Comparison of ENCODE assay signal across 12 cellular contexts in the genomic region with DNA sequence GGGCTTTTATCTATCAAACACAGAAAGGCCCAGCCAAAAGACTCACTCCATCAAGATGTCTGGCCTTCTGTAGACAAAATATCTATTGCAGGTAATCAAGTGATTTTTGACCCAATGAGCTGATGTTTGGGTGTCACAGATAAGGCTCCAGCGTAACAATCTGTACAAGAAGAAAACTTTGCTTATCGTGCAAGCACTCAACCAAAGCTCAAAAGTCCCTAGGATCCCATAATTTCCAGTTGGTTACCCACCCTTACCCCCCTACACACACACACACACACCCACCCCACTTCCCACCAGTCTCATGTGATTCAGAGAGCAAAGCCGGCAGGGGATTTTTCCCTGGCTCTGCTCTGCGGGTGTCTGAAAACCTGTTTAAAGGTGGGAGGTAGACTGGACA. TPM values are rescaled to one million over a fixed set of nuclear protein-coding genes. Genes with fewer than 3 reads are reported as not detected.
A peak's percentile ranks its signal among the peaks of the same experiment; 100 is the strongest.
DNase-seq lines count a peak whose midpoint lies in the region; ATAC-seq and TF ChIP-seq lines count a peak whose summit lies in the region.
"Had no signal": no experiment of that assay in that cellular context is flagged by ENCODE, and none has a peak within 500 bp of the region (broad histone marks: within the 10 kb centered on the region; RNA-seq: fewer than 3 reads in every experiment).

No MANE protein-coding gene starts in this region.

- H3K9me3 ChIP-seq in CD8-positive, alpha-beta T cell (ENCODE audit: low read length), result no peaks in the 10 kb centered on the region
- H3K9me3 ChIP-seq in Panc1 (ENCODE audit: control insufficient read depth, insufficient read depth, low read depth, low read length) (no peaks in the 10 kb centered on the region), duodenal mucosa (ENCODE audit: control insufficient read depth in 1 of 2, low read length in 2 of 2) (no peaks in the 10 kb centered on the region), psoas muscle (no peaks in the 10 kb centered on the region)
- H3K9me3 ChIP-seq: right lobe of liver had no signal

- H3K4me1 ChIP-seq in CD8-positive, alpha-beta T cell (ENCODE audit: insufficient read depth, low read length), result peaks cover 36% of the 10 kb centered on the region
- H3K4me1 ChIP-seq in Panc1 (ENCODE audit: control insufficient read depth, insufficient read depth, low read length), result no peaks in the 10 kb centered on the region
- peaks cover 38 to 39% of the 10 kb centered on the region in 2 donors for H3K4me1 ChIP-seq in duodenal mucosa (ENCODE audit: control insufficient read depth in 1 of 2, insufficient read depth in 2 of 2, low read length in 2 of 2)
- peaks cover 28% of the 10 kb centered on the region for H3K4me1 ChIP-seq in psoas muscle

- peak overlapping the region; percentile 94 for H3K27ac Mint-ChIP-seq in CD8-positive, alpha-beta T cell
- no peak overlapping the region for H3K27ac Mint-ChIP-seq in mesothelial cell of epicardium

- H3K27me3 ChIP-seq in CD8-positive, alpha-beta T cell (ENCODE audit: insufficient read depth, low read length), result no peaks in the 10 kb centered on the region
- no peaks in the 10 kb centered on the region for H3K27me3 ChIP-seq in Panc1 (ENCODE audit: control insufficient read depth, insufficient read depth, low read length)
- no peaks in the 10 kb centered on the region for H3K27me3 ChIP-seq in duodenal mucosa (ENCODE audit: control insufficient read depth in 1 of 2, insufficient read depth in 2 of 2, low read length in 2 of 2)
- no peaks in the 10 kb centered on the region for H3K27me3 ChIP-seq in psoas muscle (ENCODE audit: insufficient read depth in 3 of 3, low read length in 2 of 3)
- H3K27me3 ChIP-seq: right lobe of liver had no signal

- in situ Hi-C loops in Panc1 (cut with HindIII; ENCODE audit: low pct_unique_long_range_greater_than_20kb, low sequenced_read_pairs), result no loop called here

- intact Hi-C loops in CD8-positive, alpha-beta T cell (cut with DNase I, micrococcal nuclease), result loop anchor here (5.0 to 10.0 kb wide), 4 partner anchors 94 to 1351 kb away; a partner anchor contains a TSS
- intact Hi-C loops in Panc1 (cut with micrococcal nuclease; ENCODE audit: unreplicated experiment) (no loop called here), psoas muscle (cut with DNase I) (no loop called here)

- no peaks in the 10 kb centered on the region for H3K27me3 Mint-ChIP-seq in CD8-positive, alpha-beta T cell (ENCODE audit: low read depth)
- H3K27me3 Mint-ChIP-seq in mesothelial cell of epicardium (ENCODE audit: low read depth), result no peaks in the 10 kb centered on the region

- POLR2A ChIA-PET in CD8-positive, alpha-beta T cell (lab: Charles Lee), result interaction anchor here (0.7 to 1.8 kb wide), 8 partner anchors 13 to 89 kb away, joined by 3 to 5 read pairs (median 4); no protein-coding TSS in a partner anchor
- POLR2A ChIA-PET in Panc1 (lab: Charles Lee), result interaction anchor here (0.5 kb wide), 1 partner anchor 1327 kb away, joined by 4 read pairs; no protein-coding TSS in a partner anchor

- BruUV-seq in Panc1 (replicated peaks; lab: Mats Ljungman, UMichigan), result TSS peak; percentile 24

- peak overlapping the region; percentile 99 for H3K4me3 ChIP-seq in CD8-positive, alpha-beta T cell (ENCODE audit: low read depth, low read length)
- H3K4me3 ChIP-seq in Panc1 (ENCODE audit: low read depth in 2 of 2, low read length in 2 of 2) (peak overlapping the region in 1 of 2 experiments; percentile 41; a peak in 2 of 4 replicates), duodenal mucosa (ENCODE audit: low read depth in 1 of 2, low read length in 2 of 2) (peak overlapping the region; percentile 24 to 52), psoas muscle (peak overlapping the region; percentile 94)
- H3K4me3 ChIP-seq: right lobe of liver had no signal

- WGBS in psoas muscle, 3 donors, result 70 to 78% (median 72%) methylated on average over 4 of the region's 4 CpGs

- peak overlapping the region; percentile 0 to 43 for H3K9ac ChIP-seq in duodenal mucosa (ENCODE audit: low read depth in 1 of 2, low read length in 2 of 2)
- H3K9ac ChIP-seq: KMS-11 had no signal

- no peak for ATAC-seq in CD8-positive, alpha-beta T cell
- ATAC-seq in Panc1, result no peak
- ATAC-seq in psoas muscle, result no peak
- no peak for ATAC-seq in GM21367 (IDR thresholded peaks at IDR 0.05; ENCODE audit: unreplicated experiment)
- no peak for ATAC-seq in GM18861 (IDR thresholded peaks at IDR 0.05; ENCODE audit: unreplicated experiment)
- ATAC-seq: right lobe of liver had no signal

- CTCF ChIA-PET in CD8-positive, alpha-beta T cell (lab: Charles Lee), result interaction anchor here (0.6 to 1.3 kb wide), 10 partner anchors 12 to 100 kb away, joined by 3 to 7 read pairs (median 4); no protein-coding TSS in a partner anchor
- CTCF ChIA-PET in Panc1 (lab: Charles Lee), result no interaction called here

- peak in 2 of 7 experiments; percentile 53 to 57 for DNase-seq in CD8-positive, alpha-beta T cell
- no peak for DNase-seq in Panc1 (ENCODE audit: low read depth, low spot score)
- DNase-seq in psoas muscle, result no peak
- DNase-seq in T1000 (lab: John Stamatoyannopoulos, UW), result no peak
- no peak for DNase-seq in mesothelial cell of epicardium (ENCODE audit: low spot score in 2 of 2, unreplicated experiment in 2 of 2)
- DNase-seq: NCI-H524, right lobe of liver had no signal

- H3K27ac ChIP-seq in CD8-positive, alpha-beta T cell (ENCODE audit: low read depth, low read length), result peak overlapping the region; percentile 98
- H3K27ac ChIP-seq in Panc1 (ENCODE audit: low read length) (no peak overlapping the region), duodenal mucosa (ENCODE audit: low read depth, low read length) (no peak overlapping the region), psoas muscle (no peak overlapping the region)
- H3K27ac ChIP-seq: KMS-11, right lobe of liver, VCaP had no signal

- peaks cover 36% of the 10 kb centered on the region for H3K36me3 ChIP-seq in CD8-positive, alpha-beta T cell (ENCODE audit: insufficient read depth, low read length)
- H3K36me3 ChIP-seq in Panc1 (ENCODE audit: control insufficient read depth, insufficient read depth, low read length), result no peaks in the 10 kb centered on the region
- H3K36me3 ChIP-seq in duodenal mucosa (ENCODE audit: control insufficient read depth in 1 of 2, insufficient read depth in 2 of 2, low read length in 2 of 2), result peaks cover 6 to 28% of the 10 kb centered on the region in 2 donors
- peaks cover 0 to 17% of the 10 kb centered on the region in 2 donors for H3K36me3 ChIP-seq in psoas muscle (ENCODE audit: insufficient read depth in 1 of 2, low read depth in 1 of 2)
- H3K36me3 ChIP-seq: right lobe of liver had no signal

- peaks cover 59% of the 10 kb centered on the region for H3K4me1 Mint-ChIP-seq in CD8-positive, alpha-beta T cell (ENCODE audit: low read depth)
- peaks cover 35% of the 10 kb centered on the region for H3K4me1 Mint-ChIP-seq in mesothelial cell of epicardium

- H3K36me3 Mint-ChIP-seq in CD8-positive, alpha-beta T cell, result peaks cover 87% of the 10 kb centered on the region
- H3K36me3 Mint-ChIP-seq in mesothelial cell of epicardium, result peaks cover 6% of the 10 kb centered on the region

- peak overlapping the region; percentile 94 for H3K4me3 Mint-ChIP-seq in CD8-positive, alpha-beta T cell
- H3K4me3 Mint-ChIP-seq in mesothelial cell of epicardium, result no peak overlapping the region

- TF ChIP-seq CTCF in CD8-positive, alpha-beta T cell (IDR thresholded peaks at IDR 0.05), result no peak
- TF ChIP-seq CTCF in Panc1 (IDR thresholded peaks at IDR 0.05) (no peak), psoas muscle (IDR thresholded peaks at IDR 0.05) (no peak), mesothelial cell of epicardium (IDR thresholded peaks at IDR 0.05; ENCODE audit: unreplicated experiment) (no peak)

- H3K9me3 Mint-ChIP-seq in CD8-positive, alpha-beta T cell, result no peaks in the 10 kb centered on the region
- no peaks in the 10 kb centered on the region for H3K9me3 Mint-ChIP-seq in mesothelial cell of epicardium

RNA-seq across cellular contexts. Expression of a gene that starts 5.8 kb away (rescaled TPM):
- 100 to 1,000 TPM; 504 to 516 TPM for total RNA-seq in CD8-positive, alpha-beta T cell
- total RNA-seq in Panc1 (2021; ENCODE audit: unreplicated experiment) (10.9 TPM), psoas muscle (10 to 100 TPM in 3 of 4 donors, 1 to 10 TPM in 1; 7.7 to 14.1 (median 12.3) TPM), mesothelial cell of epicardium (19.7 to 21.2 TPM (median 21.0 TPM) in 3 replicates)
- polyA plus RNA-seq in Panc1 (2012; ENCODE audit: insufficient read length), result 7.9 TPM
- polyA plus RNA-seq in psoas muscle, result 1 to 10 TPM; 3.9 to 8.9 (median 8.4) TPM

Comparison
In these comparisons a context has a peak if more than half of its experiments do, and no peak if none do; other contexts are left out.
1. RNA of a gene that starts 5.8 kb away (total RNA-seq): 504 to 516 TPM in CD8-positive, alpha-beta T cell; 19.7 to 21.2 TPM in mesothelial cell of epicardium, 7.7 to 14.1 TPM in psoas muscle and 10.9 TPM in Panc1 (single experiment); every median in the first group is over 10 times any median in the second.
2. intact Hi-C loops: an anchor here in CD8-positive, alpha-beta T cell (5.0 to 10.0 kb wide); none called in Panc1 and psoas muscle.